In the genomic region with DNA sequence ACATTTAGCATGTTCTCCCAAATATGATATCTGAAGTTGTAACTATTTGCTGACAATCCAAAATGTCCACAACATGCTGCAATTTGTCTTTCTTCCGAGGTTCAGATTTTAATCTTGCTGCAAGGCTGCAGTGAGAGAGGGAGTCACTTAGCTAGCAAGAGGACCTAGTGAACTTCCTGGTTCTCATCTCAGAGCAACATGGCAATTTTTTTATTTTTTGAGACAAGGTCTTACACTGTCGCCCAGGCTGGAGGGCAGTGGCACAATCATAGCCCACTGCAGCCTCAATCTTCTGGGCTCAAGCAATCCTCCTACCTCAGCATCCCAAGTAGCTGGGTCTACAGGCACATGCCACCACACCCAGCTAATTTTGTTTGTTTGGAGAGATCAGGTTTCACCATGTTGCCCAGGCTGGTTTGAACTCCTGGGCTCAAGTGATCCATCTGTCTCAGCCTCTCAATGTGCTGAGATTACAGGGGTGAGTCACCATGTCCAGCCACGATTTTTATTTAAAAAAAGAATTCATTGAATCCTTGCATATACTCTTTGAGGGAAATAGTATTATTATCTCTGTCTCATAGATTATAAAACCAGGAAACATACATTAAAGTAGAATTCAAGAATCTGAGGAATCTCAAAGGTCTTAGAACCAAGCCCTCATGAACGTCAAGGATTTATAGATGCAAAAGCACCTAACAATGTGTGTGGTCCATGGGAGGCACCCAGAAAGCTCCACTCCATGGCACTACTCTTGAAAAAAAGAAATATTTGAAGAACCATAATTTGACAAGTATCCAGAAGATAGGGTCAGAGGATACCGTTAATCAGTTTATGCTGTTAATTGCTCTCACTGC, we compare ENCODE assay signal across 12 cellular contexts. TPM values are rescaled to one million over a fixed set of nuclear protein-coding genes. Genes with fewer than 3 reads are reported as not detected.
DNase-seq lines count a peak whose midpoint lies in the region; ATAC-seq and TF ChIP-seq lines count a peak whose summit lies in the region.
"Had no signal": no experiment of that assay in that cellular context is flagged by ENCODE, and none has a peak within 500 bp of the region (broad histone marks: within the 10 kb centered on the region; RNA-seq: fewer than 3 reads in every experiment).

No MANE protein-coding gene starts in this region.

- H3K4me3 Mint-ChIP-seq in HFFc6 (peak overlapping the region; percentile 26; the same call in 1 of the 2 replicates), endodermal cell (no peak overlapping the region), neural progenitor cell (no peak overlapping the region)
- no peak overlapping the region for H3K4me3 Mint-ChIP-seq in T-helper 2 cell treated with Interferon-gamma antibody and Interleukin-4, amounts not matched to agents 5 μg/mL and 100 μg/mL, for 36 hours
- H3K4me3 Mint-ChIP-seq in stimulated activated memory B cell treated with anti-CD40 and anti-IgM and Interleukin-4, amounts not matched to agents 10 μg/mL and 1 μg/mL and 100 μg/mL, for 72 hours = no peak overlapping the region
- H3K4me3 Mint-ChIP-seq: activated CD4-positive, alpha-beta memory T cell treated with anti-CD3 and anti-CD28 coated beads for 36 hours had no signal

- H3K36me3 ChIP-seq in endodermal cell (ENCODE audit: control insufficient read depth, insufficient read depth, low read length) = no peaks in the 10 kb centered on the region
- H3K36me3 ChIP-seq in neural progenitor cell = no peaks in the 10 kb centered on the region

- no peaks in the 10 kb centered on the region for H3K79me2 ChIP-seq in neural progenitor cell (ENCODE audit: low read depth)

- TF ChIP-seq CTCF in HFFc6 (IDR thresholded peaks at IDR 0.05) = no peak
- no peak for TF ChIP-seq CTCF in endodermal cell (conservative IDR thresholded peaks at IDR 0.05)
- TF ChIP-seq CTCF in neural progenitor cell (IDR thresholded peaks at IDR 0.05) = no peak

- peaks cover 60% of the 10 kb centered on the region for H3K27me3 ChIP-seq in endodermal cell (ENCODE audit: control insufficient read depth, insufficient read depth, low read length, poor library complexity, severe bottlenecking)
- H3K27me3 ChIP-seq in neural progenitor cell = no peaks in the 10 kb centered on the region

- H3K4me3 ChIP-seq in endodermal cell (ENCODE audit: low read length) (no peak overlapping the region), neural progenitor cell (no peak overlapping the region)

- H3K9ac ChIP-seq in endodermal cell (ENCODE audit: extremely low read depth, low read length, poor library complexity, severe bottlenecking) (no peak overlapping the region), neural progenitor cell (no peak overlapping the region)

- H3K4me1 ChIP-seq in endodermal cell (ENCODE audit: control insufficient read depth, insufficient read depth, low read length) (peaks cover 7% of the 10 kb centered on the region), neural progenitor cell (no peaks in the 10 kb centered on the region)

- H3K36me3 Mint-ChIP-seq in HFFc6 (ENCODE audit: low read depth) (no peaks in the 10 kb centered on the region), endodermal cell (ENCODE audit: low read depth) (no peaks in the 10 kb centered on the region), neural progenitor cell (no peaks in the 10 kb centered on the region)
- H3K36me3 Mint-ChIP-seq in T-helper 2 cell treated with Interferon-gamma antibody and Interleukin-4, amounts not matched to agents 5 μg/mL and 100 μg/mL, for 36 hours (ENCODE audit: low read depth) = no peaks in the 10 kb centered on the region
- no peaks in the 10 kb centered on the region for H3K36me3 Mint-ChIP-seq in stimulated activated memory B cell treated with anti-CD40 and anti-IgM and Interleukin-4, amounts not matched to agents 10 μg/mL and 1 μg/mL and 100 μg/mL, for 72 hours

- H3K9me3 Mint-ChIP-seq in HFFc6 = no peaks in the 10 kb centered on the region
- H3K9me3 Mint-ChIP-seq in T-helper 2 cell treated with Interferon-gamma antibody and Interleukin-4, amounts not matched to agents 5 μg/mL and 100 μg/mL, for 36 hours = no peaks in the 10 kb centered on the region
- H3K9me3 Mint-ChIP-seq in endodermal cell = no peaks in the 10 kb centered on the region
- H3K9me3 Mint-ChIP-seq in stimulated activated memory B cell treated with anti-CD40 and anti-IgM and Interleukin-4, amounts not matched to agents 10 μg/mL and 1 μg/mL and 100 μg/mL, for 72 hours = no peaks in the 10 kb centered on the region
- H3K9me3 Mint-ChIP-seq in neural progenitor cell = peaks cover 2% of the 10 kb centered on the region
- H3K9me3 Mint-ChIP-seq: activated CD4-positive, alpha-beta memory T cell treated with anti-CD3 and anti-CD28 coated beads for 36 hours had no signal

- DNase-seq in COLO668 (lab: John Stamatoyannopoulos, UW; ENCODE audit: unreplicated experiment) (peak; percentile 37), HFFc6 (peak; percentile 73), fibroblast of the conjunctiva (ENCODE audit: low read depth) (peak; percentile 14), endodermal cell (no peak), AG08396 (ENCODE audit: low spot score) (no peak), neural progenitor cell (ENCODE audit: low spot score) (no peak)
- no peak for DNase-seq in T-helper 2 cell treated with Interferon-gamma antibody and Interleukin-4, amounts not matched to agents 5 μg/mL and 100 μg/mL, for 36 hours (ENCODE audit: low spot score)
- DNase-seq: activated CD4-positive, alpha-beta memory T cell treated with anti-CD3 and anti-CD28 coated beads for 36 hours; NCI-H187 treated with DMSO at 0.1 percent for 48 hours; stimulated activated CD4-positive, alpha-beta T cell treated with anti-CD3 and anti-CD28 coated beads, Interleukin-2, amount 100 ng/mL, for 48 hours had no signal

- WGBS in endodermal cell (ENCODE audit: insufficient coverage in 1 of 2, insufficient read length in 1 of 2), 2 experiments = 86 to 90% methylated on average over 4 to 5 of the region's 5 CpGs

- H3K27ac ChIP-seq in endodermal cell (ENCODE audit: low read depth, low read length) (no peak overlapping the region), neural progenitor cell (no peak overlapping the region)

- H3K4me1 Mint-ChIP-seq in HFFc6 (ENCODE audit: low read depth) = peaks cover 53% of the 10 kb centered on the region
- H3K4me1 Mint-ChIP-seq in T-helper 2 cell treated with Interferon-gamma antibody and Interleukin-4, amounts not matched to agents 5 μg/mL and 100 μg/mL, for 36 hours (ENCODE audit: low read depth) = peaks cover 56% of the 10 kb centered on the region
- peaks cover 11% of the 10 kb centered on the region for H3K4me1 Mint-ChIP-seq in endodermal cell
- H3K4me1 Mint-ChIP-seq in stimulated activated memory B cell treated with anti-CD40 and anti-IgM and Interleukin-4, amounts not matched to agents 10 μg/mL and 1 μg/mL and 100 μg/mL, for 72 hours = peaks cover 12% of the 10 kb centered on the region
- peaks cover 4% of the 10 kb centered on the region for H3K4me1 Mint-ChIP-seq in neural progenitor cell

- no peak overlapping the region for H2AFZ ChIP-seq in neural progenitor cell (replicated peaks)

- H4K20me1 ChIP-seq in neural progenitor cell (ENCODE audit: low read depth) = no peaks in the 10 kb centered on the region

- H3K27ac Mint-ChIP-seq in HFFc6 (peak overlapping the region; percentile 44), endodermal cell (no peak overlapping the region), neural progenitor cell (no peak overlapping the region)
- H3K27ac Mint-ChIP-seq in T-helper 2 cell treated with Interferon-gamma antibody and Interleukin-4, amounts not matched to agents 5 μg/mL and 100 μg/mL, for 36 hours = peak overlapping the region; percentile 4
- no peak overlapping the region for H3K27ac Mint-ChIP-seq in stimulated activated memory B cell treated with anti-CD40 and anti-IgM and Interleukin-4, amounts not matched to agents 10 μg/mL and 1 μg/mL and 100 μg/mL, for 72 hours

- peaks cover 4% of the 10 kb centered on the region for H3K27me3 Mint-ChIP-seq in HFFc6 (ENCODE audit: insufficient read depth)
- no peaks in the 10 kb centered on the region for H3K27me3 Mint-ChIP-seq in T-helper 2 cell treated with Interferon-gamma antibody and Interleukin-4, amounts not matched to agents 5 μg/mL and 100 μg/mL, for 36 hours (ENCODE audit: low read depth)
- H3K27me3 Mint-ChIP-seq in endodermal cell (ENCODE audit: insufficient read depth) = peaks cover 42% of the 10 kb centered on the region
- H3K27me3 Mint-ChIP-seq in stimulated activated memory B cell treated with anti-CD40 and anti-IgM and Interleukin-4, amounts not matched to agents 10 μg/mL and 1 μg/mL and 100 μg/mL, for 72 hours = no peaks in the 10 kb centered on the region
- peaks cover 3% of the 10 kb centered on the region for H3K27me3 Mint-ChIP-seq in neural progenitor cell (ENCODE audit: insufficient read depth, low read depth)
- H3K27me3 Mint-ChIP-seq: activated CD4-positive, alpha-beta memory T cell treated with anti-CD3 and anti-CD28 coated beads for 36 hours had no signal

- H3K4me2 ChIP-seq in neural progenitor cell = no peak overlapping the region

- ATAC-seq in stimulated activated memory B cell treated with anti-CD40 and anti-IgM and Interleukin-4, amounts not matched to agents 10 μg/mL and 1 μg/mL and 100 μg/mL, for 72 hours = no peak

- H3K9me3 ChIP-seq in endodermal cell (ENCODE audit: control insufficient read depth, low read length) = no peaks in the 10 kb centered on the region
- H3K9me3 ChIP-seq in neural progenitor cell (ENCODE audit: low read depth) = no peaks in the 10 kb centered on the region

- no peaks in the 10 kb centered on the region for H3F3A ChIP-seq in neural progenitor cell (ENCODE audit: low read depth)

RNA-seq across cellular contexts. Expression of a gene that starts 9.1 kb away (rescaled TPM):
- total RNA-seq in HFFc6 (2021; fragmentation: NEBNext Ultra II Directional; extraction: Animal tissue kit (Norgen Biotek cat#: 25700)) = under 1 TPM in 1 of 6 experiments, not detected in 5; 0.07 TPM
- total RNA-seq in endodermal cell (under 1 TPM in 1 of 2 donors, not detected in 1; 0.31 TPM), neural progenitor cell (ENCODE audit: low replicate concordance) (0.62 TPM in 1 of 2 replicates, not detected in the other)
- 3.8 TPM for polyA plus RNA-seq in endodermal cell (2013, experiment 1 of 2)
- polyA plus RNA-seq in endodermal cell (2013, experiment 2 of 2) = 2.5 TPM
- total RNA-seq: kidney epithelial cell had no signal

Comparison
In these comparisons a context has a peak if more than half of its experiments do, and no peak if none do; other contexts are left out.
1. DNase-seq: peak in COLO668 (single experiment), HFFc6 (single experiment) and fibroblast of the conjunctiva (single experiment); none in T-helper 2 cell treated with Interferon-gamma antibody and Interleukin-4, amounts not matched to agents 5 μg/mL and 100 μg/mL, for 36 hours (single experiment), endodermal cell (single experiment), AG08396 (single experiment) and neural progenitor cell (single experiment).
2. H3K27ac Mint-ChIP-seq: peak in HFFc6 (single experiment) and T-helper 2 cell treated with Interferon-gamma antibody and Interleukin-4, amounts not matched to agents 5 μg/mL and 100 μg/mL, for 36 hours (single experiment); none in endodermal cell (single experiment), stimulated activated memory B cell treated with anti-CD40 and anti-IgM and Interleukin-4, amounts not matched to agents 10 μg/mL and 1 μg/mL and 100 μg/mL, for 72 hours (single experiment) and neural progenitor cell (single experiment).